In the genomic region with DNA sequence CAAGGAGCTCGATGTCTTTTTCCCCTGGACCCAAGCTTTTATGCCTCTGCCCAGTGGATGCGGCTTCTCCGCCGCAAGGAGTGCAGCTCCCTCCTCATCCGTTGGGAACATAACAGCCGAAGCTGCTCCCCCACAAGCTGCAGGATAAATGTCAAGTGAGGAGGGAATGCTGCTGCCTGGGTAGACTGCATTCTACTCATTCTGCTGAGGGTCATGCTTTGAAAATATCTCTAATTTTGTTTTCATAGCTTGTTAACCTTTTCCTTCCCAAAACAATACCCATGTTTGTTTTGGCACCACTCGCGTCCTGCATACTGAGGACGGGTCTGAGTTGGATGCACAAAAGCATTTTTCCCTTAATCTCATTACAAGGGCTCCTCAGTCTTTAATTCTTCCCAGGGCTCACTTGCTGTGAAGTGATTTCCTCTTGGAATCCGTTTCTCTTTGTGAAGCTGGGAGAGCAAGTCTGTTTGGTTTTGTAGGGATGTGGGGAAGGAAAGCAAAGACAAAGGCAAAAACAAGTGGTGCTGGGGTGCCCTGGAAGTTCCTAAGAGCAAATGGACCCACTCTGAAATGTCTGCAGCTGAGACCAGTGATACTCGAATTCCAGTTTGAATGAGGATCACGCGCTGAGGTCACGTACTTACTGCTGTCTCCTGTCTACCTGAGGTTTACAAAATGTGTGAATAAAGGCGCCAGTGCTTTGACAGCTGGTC, we compare ENCODE assay signal across 10 cellular contexts.
DNase-seq lines count a peak whose midpoint lies in the region; ATAC-seq and TF ChIP-seq lines count a peak whose summit lies in the region.
"Had no signal": no experiment of that assay in that cellular context is flagged by ENCODE, and none has a peak within 500 bp of the region (broad histone marks: within the 10 kb centered on the region; RNA-seq: fewer than 3 reads in every experiment).

No MANE protein-coding gene starts in this region.

- H3K36me3 ChIP-seq in iPS-20b (ENCODE audit: insufficient read depth, low read depth, low read length) (no peaks in the 10 kb centered on the region), OCI-LY7 (ENCODE audit: insufficient read depth, low read length) (no peaks in the 10 kb centered on the region)

- DNase-seq in NCI-H1092 treated with DMSO at 0.1 percent for 48 hours (lab: John Stamatoyannopoulos, UW) (peak; percentile 97), astrocyte of the cerebellum (ENCODE audit: low read depth) (peak; percentile 91), NCI-H774 (lab: John Stamatoyannopoulos, UW) (no peak), OCI-LY7 (ENCODE audit: low spot score) (no peak)
- DNase-seq: NCI-H1694 had no signal

- H3K79me2 ChIP-seq in OCI-LY7 (ENCODE audit: insufficient read depth, low read depth, low read length), result no peaks in the 10 kb centered on the region

- H2AFZ ChIP-seq in OCI-LY7 (ENCODE audit: low read length), result no peak overlapping the region

- intact Hi-C loops in OCI-LY7 (cut with micrococcal nuclease; ENCODE audit: unreplicated experiment), result no loop called here

- no peak overlapping the region for H3K4me3 ChIP-seq in astrocyte of the cerebellum (ENCODE audit: low read depth, low read length)
- peak overlapping the region; percentile 54; the same call in 1 of the 2 replicates for H3K4me3 ChIP-seq in iPS-20b (ENCODE audit: low read length)
- H3K4me3 ChIP-seq in OCI-LY7 (ENCODE audit: low read depth, low read length, poor library complexity, severe bottlenecking), result no peak overlapping the region

- CTCF ChIA-PET in OCI-LY7 (lab: Charles Lee; ENCODE audit: unreplicated experiment), result interaction anchor here (0.6 kb wide), 1 partner anchor 183 kb away, joined by 3 read pairs; no protein-coding TSS in a partner anchor

- H3K9ac ChIP-seq in iPS-20b (ENCODE audit: low read depth, low read length), result peak overlapping the region; percentile 29; the same call in 1 of the 2 replicates

- H3K27me3 ChIP-seq in iPS-20b (ENCODE audit: insufficient read depth, low read length), result no peaks in the 10 kb centered on the region

- H3K9me3 ChIP-seq in iPS-20b (ENCODE audit: insufficient read depth, low read depth, low read length) (no peaks in the 10 kb centered on the region), OCI-LY7 (ENCODE audit: low read length) (no peaks in the 10 kb centered on the region)

- H3K4me1 ChIP-seq in iPS-20b (ENCODE audit: insufficient read depth, low read length), result peaks cover 26% of the 10 kb centered on the region
- no peaks in the 10 kb centered on the region for H3K4me1 ChIP-seq in OCI-LY7 (ENCODE audit: insufficient read depth, low read length, poor library complexity, severe bottlenecking)

- H3K27ac ChIP-seq in iPS-20b (ENCODE audit: low read length) (peak overlapping the region; percentile 3), temporal lobe (ENCODE audit: low read depth, low read length) (peak overlapping the region; percentile 10), OCI-LY7 (ENCODE audit: low read depth, low read length, poor library complexity, severe bottlenecking) (no peak overlapping the region)

- no peaks in the 10 kb centered on the region for H4K20me1 ChIP-seq in OCI-LY7 (ENCODE audit: insufficient read depth, low read length)

- no peak for ATAC-seq in HG02678 (IDR thresholded peaks at IDR 0.05; ENCODE audit: unreplicated experiment)
- no peak for ATAC-seq in HG03571 (IDR thresholded peaks at IDR 0.05; ENCODE audit: unreplicated experiment)
- ATAC-seq: stimulated activated effector memory CD8-positive, alpha-beta T cell treated with anti-CD3 and anti-CD28 coated beads, Interleukin-12 subunit alpha, Interleukin-12 subunit beta, amount 100 ng/mL, for 72 hours had no signal

- H3K4me2 ChIP-seq in OCI-LY7 (ENCODE audit: low read length), result no peak overlapping the region

- no peaks in the 10 kb centered on the region for H3K9me2 ChIP-seq in OCI-LY7 (ENCODE audit: insufficient read depth, low read length)

- POLR2A ChIA-PET in OCI-LY7 (lab: Charles Lee), result interaction anchor here (0.7 to 1.5 kb wide), 4 partner anchors 15 to 131 kb away, joined by 3 to 4 read pairs (median 3); no protein-coding TSS in a partner anchor

- peak; percentile 3 for TF ChIP-seq CTCF in astrocyte of the cerebellum (IDR thresholded peaks at IDR 0.05; ENCODE audit: low read depth, low read length, missing control alignments)
- TF ChIP-seq CTCF in OCI-LY7 (conservative IDR thresholded peaks at IDR 0.05; ENCODE audit: low read length), result no peak

- in situ Hi-C loops in astrocyte of the cerebellum (cut with HindIII; ENCODE audit: low sequenced_read_pairs), result loop anchor here (5.0 kb wide), 1 partner anchor 93 kb away; no protein-coding TSS in a partner anchor

- no TSS peak for BruUV-seq in OCI-LY7 (replicated peaks; lab: Mats Ljungman, UMichigan)

Comparison
In these comparisons a context has a peak if more than half of its experiments do, and no peak if none do; other contexts are left out.
1. DNase-seq: peak in NCI-H1092 treated with DMSO at 0.1 percent for 48 hours (single experiment) and astrocyte of the cerebellum (single experiment); none in NCI-H774 (single experiment) and OCI-LY7 (single experiment).